ENCODE assay signal across 8 cellular contexts in the genomic region with DNA sequence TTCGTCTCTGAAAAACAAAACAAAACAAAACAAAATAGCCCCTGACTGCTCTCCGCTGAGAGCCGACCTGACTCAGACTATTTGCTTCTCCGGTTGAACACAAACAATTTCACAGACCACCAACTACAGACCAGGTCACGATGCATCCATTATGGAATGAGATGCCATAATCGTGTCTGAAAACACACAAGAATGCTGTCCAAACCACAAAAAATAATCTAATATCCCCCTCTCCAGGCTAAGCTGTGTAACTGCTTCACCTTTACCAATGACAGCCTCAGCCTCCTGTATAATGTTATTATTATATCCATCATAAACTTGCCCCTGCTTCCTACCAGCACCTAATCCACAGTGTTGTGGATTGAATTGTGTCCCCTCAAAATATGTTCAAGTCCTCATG.
DNase-seq lines count a peak whose midpoint lies in the region; FAIRE-seq and TF ChIP-seq lines count a peak whose summit lies in the region.

No MANE protein-coding gene starts in this region.

- H3K4me3 ChIP-seq in osteoblast (ENCODE audit: insufficient read depth, low read length): peak overlapping the region; percentile 30

- peak overlapping the region; percentile 59 for H3K4me2 ChIP-seq in osteoblast (ENCODE audit: insufficient read depth, low read length)

- peak; percentile 7 for DNase-seq in NCI-H345 (lab: John Stamatoyannopoulos, UW)
- DNase-seq in NCI-H345 treated with DMSO at 0.1 percent for 48 hours (lab: John Stamatoyannopoulos, UW; ENCODE audit: unreplicated experiment): no peak
- peak; percentile 60 for DNase-seq in HEK293T (ENCODE audit: extremely low spot score)
- peak; percentile 49 for DNase-seq in RCC 7860 (ENCODE audit: low spot score)
- DNase-seq in erythroblast (lab: John Stamatoyannopoulos, UW): peak; percentile 1 to 22
- peak; percentile 18 for DNase-seq in osteoblast (ENCODE audit: insufficient read length, low spot score, missing footprints)
- DNase-seq in DMS153 (lab: John Stamatoyannopoulos, UW): no peak
- DNase-seq in stimulated activated CD4-positive, alpha-beta T cell treated with anti-CD3 and anti-CD28 coated beads, Interleukin-12 subunit alpha, Interleukin-12 subunit beta, amount 100 ng/mL, for 4 hours: no peak

- H3K4me1 ChIP-seq in osteoblast (ENCODE audit: insufficient read depth, low read length): no peaks in the 10 kb centered on the region

- H3K36me3 ChIP-seq in osteoblast (ENCODE audit: insufficient read depth, low read length): no peaks in the 10 kb centered on the region

- TF ChIP-seq POLR2A in erythroblast (IDR thresholded peaks at IDR 0.05; ENCODE audit: low read length): no peak

- peak; percentile 56 for FAIRE-seq in RCC 7860 (lab: Jason Lieb, UNC)

- H2AFZ ChIP-seq in osteoblast (ENCODE audit: low read length): no peak overlapping the region

- no peaks in the 10 kb centered on the region for H3K9me3 ChIP-seq in osteoblast (ENCODE audit: low read depth, low read length)

- H3K27me3 ChIP-seq in osteoblast (ENCODE audit: insufficient read depth, low read length): peaks cover 11% of the 10 kb centered on the region

- POLR2A ChIA-PET in HEK293T (lab: Yijun Ruan, JAX): no interaction called here

- CTCF ChIA-PET in HEK293T (lab: Yijun Ruan, JAX): interaction anchor here (0.6 kb wide), 1 partner anchor 121 kb away, joined by 3 read pairs; no protein-coding TSS in a partner anchor

- H3K79me2 ChIP-seq in osteoblast (ENCODE audit: insufficient read depth, low read length): no peaks in the 10 kb centered on the region

- H3K27ac ChIP-seq in osteoblast (ENCODE audit: low read depth, low read length): no peak overlapping the region

- peak; percentile 59 for TF ChIP-seq CTCF in osteoblast (IDR thresholded peaks at IDR 0.05; ENCODE audit: extremely low read depth, low read depth, low read length)

- no peaks in the 10 kb centered on the region for H4K20me1 ChIP-seq in osteoblast (ENCODE audit: insufficient read depth, low read length)

TF ChIP-seq in HEK293T, 16 proteins besides CTCF, POLR2A, EP300 and RAD21:
- TF ChIP-seq FOXK2 (IDR thresholded peaks at IDR 0.05) (no peak), FOXA1 (IDR thresholded peaks at IDR 0.05) (no peak), TARDBP (IDR thresholded peaks at IDR 0.05) (no peak), L3MBTL2 (conservative IDR thresholded peaks at IDR 0.05) (no peak), ZNF384 (IDR thresholded peaks at IDR 0.05) (no peak), SUZ12 (IDR thresholded peaks at IDR 0.05) (no peak), SP1 (IDR thresholded peaks at IDR 0.05) (no peak), ELF4 (IDR thresholded peaks at IDR 0.05) (no peak), NFRKB (IDR thresholded peaks at IDR 0.05) (no peak), FOXM1 (IDR thresholded peaks at IDR 0.05; ENCODE audit: borderline replicate concordance) (no peak), CTBP1 (IDR thresholded peaks at IDR 0.05; ENCODE audit: borderline replicate concordance) (no peak), BHLHE40 (IDR thresholded peaks at IDR 0.05; ENCODE audit: borderline replicate concordance) (no peak)
- TF ChIP-seq, protein P1, sequence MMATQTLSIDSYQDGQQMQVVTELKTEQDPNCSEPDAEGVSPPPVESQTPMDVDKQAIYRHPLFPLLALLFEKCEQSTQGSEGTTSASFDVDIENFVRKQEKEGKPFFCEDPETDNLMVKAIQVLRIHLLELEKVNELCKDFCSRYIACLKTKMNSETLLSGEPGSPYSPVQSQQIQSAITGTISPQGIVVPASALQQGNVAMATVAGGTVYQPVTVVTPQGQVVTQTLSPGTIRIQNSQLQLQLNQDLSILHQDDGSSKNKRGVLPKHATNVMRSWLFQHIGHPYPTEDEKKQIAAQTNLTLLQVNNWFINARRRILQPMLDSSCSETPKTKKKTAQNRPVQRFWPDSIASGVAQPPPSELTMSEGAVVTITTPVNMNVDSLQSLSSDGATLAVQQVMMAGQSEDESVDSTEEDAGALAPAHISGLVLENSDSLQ (IDR thresholded peaks at IDR 0.05): no peak
TF ChIP-seq in HEK293T: peak in this region for 0.

Comparison
In these comparisons a context has a peak if more than half of its experiments do, and no peak if none do; other contexts are left out.
1. DNase-seq: peak in NCI-H345 (single experiment), HEK293T (single experiment), RCC 7860 (single experiment), erythroblast (2 of 2) and osteoblast (single experiment); none in NCI-H345 treated with DMSO at 0.1 percent for 48 hours (single experiment), DMS153 (single experiment) and stimulated activated CD4-positive, alpha-beta T cell treated with anti-CD3 and anti-CD28 coated beads, Interleukin-12 subunit alpha, Interleukin-12 subunit beta, amount 100 ng/mL, for 4 hours (single experiment).